In genomic region chr13:114100446-114101320, GRCh38 we compare ENCODE assay signal across 10 cellular contexts. TPM values are rescaled to one million over a fixed set of nuclear protein-coding genes. Genes with fewer than 3 reads are reported as not detected.
DNase-seq lines count a peak whose midpoint lies in the region; ATAC-seq, FAIRE-seq and TF ChIP-seq lines count a peak whose summit lies in the region.
"Had no signal": no experiment of that assay in that cellular context is flagged by ENCODE, and none has a peak within 500 bp of the region (broad histone marks: within the 10 kb centered on the region; RNA-seq: fewer than 3 reads in every experiment).

No MANE protein-coding gene starts in this region.

- no peaks in the 10 kb centered on the region for H3K36me3 ChIP-seq in H1 (ENCODE audit: control insufficient read depth in 2 of 4, insufficient read depth in 4 of 4, low read length in 3 of 4)
- no peaks in the 10 kb centered on the region for H3K36me3 ChIP-seq in neural progenitor cell

- H2BK120ac ChIP-seq in H1 (replicated peaks; ENCODE audit: low read depth, low read length) = no peak overlapping the region

- H3K79me1 ChIP-seq in H1 (ENCODE audit: low read depth, low read length) = peaks cover 2% of the 10 kb centered on the region; the same call in 1 of the 2 replicates

- peak overlapping the region; percentile 54 for H4K91ac ChIP-seq in H1 (replicated peaks; ENCODE audit: insufficient read length, low read length)

- no peak for TF ChIP-seq EP300 in H1 (IDR thresholded peaks at IDR 0.05; ENCODE audit: borderline replicate concordance in 1 of 2, low read depth in 2 of 2, low read length in 2 of 2)

- no peak overlapping the region for H3K4me2 ChIP-seq in H1 (ENCODE audit: insufficient read depth in 1 of 2, low read depth in 2 of 2, low read length in 2 of 2)
- no peak overlapping the region for H3K4me2 ChIP-seq in neural progenitor cell

- H3K9ac ChIP-seq in H1 (replicated peaks in 1 of 4; ENCODE audit: extremely low read depth in 1 of 4, low read depth in 3 of 4, low read length in 3 of 4) (no peak overlapping the region), neural progenitor cell (no peak overlapping the region)

- H4K8ac ChIP-seq in H1 (ENCODE audit: extremely low read depth, insufficient read depth, low read length) = peak overlapping the region; percentile 85; the same call in 1 of the 2 replicates

- H3K4me1 ChIP-seq in H1 (replicated peaks in 1 of 4; ENCODE audit: control insufficient read depth in 3 of 4, insufficient read depth in 4 of 4, low read length in 3 of 4) = peaks cover 0 to 9% (median 3%) of the 10 kb centered on the region in 4 experiments; a peak in 4 of 7 replicates
- peaks cover 8% of the 10 kb centered on the region for H3K4me1 ChIP-seq in neural progenitor cell

- H3F3A ChIP-seq in neural progenitor cell (ENCODE audit: low read depth) = peaks cover 32% of the 10 kb centered on the region

- peaks cover 0 to 5% of the 10 kb centered on the region in 2 experiments for H4K20me1 ChIP-seq in H1 (replicated peaks in 1 of 2; ENCODE audit: control insufficient read depth in 1 of 2, insufficient read depth in 2 of 2, low read length in 2 of 2)
- H4K20me1 ChIP-seq in neural progenitor cell (ENCODE audit: low read depth) = no peaks in the 10 kb centered on the region

- H2BK12ac ChIP-seq in H1 (ENCODE audit: low read depth, low read length) = no peak overlapping the region

- no peak overlapping the region for H3K4me3 ChIP-seq in H1 (ENCODE audit: extremely low read depth in 1 of 4, insufficient read depth in 2 of 4, low read depth in 3 of 4, low read length in 4 of 4)
- H3K4me3 ChIP-seq in neural progenitor cell = no peak overlapping the region

- FAIRE-seq in H1 (lab: Jason Lieb, UNC) = no peak
- FAIRE-seq: bronchial epithelial cell, D721Med had no signal

- H2BK5ac ChIP-seq in H1 (ENCODE audit: low read depth, low read length) = peak overlapping the region; percentile 71; the same call in 1 of the 2 replicates

- TF ChIP-seq CTCF in H1 (IDR thresholded peaks at IDR 0.05; ENCODE audit: control extremely low read depth in 1 of 3, insufficient read depth in 1 of 3, low read depth in 1 of 3, low read length in 3 of 3) (no peak), neural progenitor cell (IDR thresholded peaks at IDR 0.05) (no peak)

- H3K23me2 ChIP-seq in H1 (ENCODE audit: low read depth, low read length) = no peaks in the 10 kb centered on the region

- H2AK5ac ChIP-seq in H1 (ENCODE audit: low read depth, low read length) = no peak overlapping the region

- POLR2A ChIA-PET in H1 (lab: Charles Lee; ENCODE audit: partially characterized antibody) = interaction anchor here (0.7 to 1.9 kb wide), 4 partner anchors 11 to 484 kb away, joined by 3 to 10 read pairs (median 4); no protein-coding TSS in a partner anchor

- H3K14ac ChIP-seq in H1 (ENCODE audit: insufficient read length) = no peak overlapping the region

- no peak for TF ChIP-seq POLR2A in H1 (IDR thresholded peaks at IDR 0.05; ENCODE audit: control extremely low read depth in 1 of 2, low read depth in 2 of 2, low read length in 2 of 2)

- no peaks in the 10 kb centered on the region for H3K36me3 Mint-ChIP-seq in neural progenitor cell

- no peak overlapping the region for H3K56ac ChIP-seq in H1 (replicated peaks; ENCODE audit: insufficient read length, low read depth, low read length)

- H4K5ac ChIP-seq in H1 (ENCODE audit: insufficient read length, low read depth, low read length) = no peak overlapping the region

- H3K9me3 ChIP-seq in H1 (ENCODE audit: insufficient read depth in 2 of 2, low read depth in 1 of 2, low read length in 1 of 2) (peaks cover 0 to 6% of the 10 kb centered on the region in 2 experiments; a peak in 1 of 4 replicates), neural progenitor cell (ENCODE audit: low read depth) (no peaks in the 10 kb centered on the region)

- peak overlapping the region; percentile 2 to 41 for H3K4me3 Mint-ChIP-seq in stimulated activated naive CD8-positive, alpha-beta T cell treated with anti-CD3 and anti-CD28 coated beads, Interleukin-15, amount 100 ng/mL, for 72 hours
- H3K4me3 Mint-ChIP-seq in neural progenitor cell = no peak overlapping the region

- WGBS in H1 (ENCODE audit: extremely low coverage in 1 of 2, insufficient coverage in 1 of 2, insufficient read length in 1 of 2, insufficient replicate concordance in 2 of 2, low coverage in 1 of 2, low lambda C conversion rate in 2 of 2, missing lambda C conversion rate in 1 of 2), 2 experiments = 80% methylated on average over 28 of the region's 28 CpGs; no CpG with 5 or more reads in 1 of the 2 experiments

- no peak overlapping the region for H3K23ac ChIP-seq in H1 (ENCODE audit: insufficient read length)

- H2BK20ac ChIP-seq in H1 (ENCODE audit: low read length) = no peak overlapping the region

- H3K27me3 Mint-ChIP-seq in stimulated activated naive CD8-positive, alpha-beta T cell treated with anti-CD3 and anti-CD28 coated beads, Interleukin-15, amount 100 ng/mL, for 72 hours = no peaks in the 10 kb centered on the region
- peaks cover 11% of the 10 kb centered on the region for H3K27me3 Mint-ChIP-seq in neural progenitor cell (ENCODE audit: insufficient read depth, low read depth)

- no peak overlapping the region for H3K4ac ChIP-seq in H1 (replicated peaks; ENCODE audit: insufficient read length, low read depth, low read length)

- H3K4me1 Mint-ChIP-seq in stimulated activated naive CD8-positive, alpha-beta T cell treated with anti-CD3 and anti-CD28 coated beads, Interleukin-15, amount 100 ng/mL, for 72 hours = peaks cover 83% of the 10 kb centered on the region
- H3K4me1 Mint-ChIP-seq in neural progenitor cell = peaks cover 47% of the 10 kb centered on the region

- peaks cover 0 to 16% of the 10 kb centered on the region in 2 experiments; a peak in 1 of 4 replicates for H3K79me2 ChIP-seq in H1 (ENCODE audit: control insufficient read depth in 1 of 2, insufficient read depth in 2 of 2, low read length in 2 of 2)
- no peaks in the 10 kb centered on the region for H3K79me2 ChIP-seq in neural progenitor cell (ENCODE audit: low read depth)

- ATAC-seq in stimulated activated naive CD8-positive, alpha-beta T cell treated with anti-CD3 and anti-CD28 coated beads, Interleukin-15, amount 100 ng/mL, for 72 hours = no peak
- ATAC-seq in stimulated activated naive CD8-positive, alpha-beta T cell treated with anti-CD3 and anti-CD28 coated beads, Interleukin-15, Interleukin-2, amounts not matched to agents 100 U/mL and 50 U/mL, for 24 hours = no peak
- ATAC-seq in HG02588 (IDR thresholded peaks at IDR 0.05; ENCODE audit: unreplicated experiment) = no peak

- H3K27me3 ChIP-seq in H1 (replicated peaks in 1 of 4; ENCODE audit: control insufficient read depth in 3 of 4, extremely low read depth in 1 of 4, insufficient read depth in 3 of 4, low read length in 3 of 4) (no peaks in the 10 kb centered on the region), neural progenitor cell (no peaks in the 10 kb centered on the region)

- no peak overlapping the region for H2AFZ ChIP-seq in H1 (ENCODE audit: low read length)
- H2AFZ ChIP-seq in neural progenitor cell (replicated peaks) = no peak overlapping the region

- H3K18ac ChIP-seq in H1 (ENCODE audit: extremely low read depth, low read length) = no peak overlapping the region

- no peak overlapping the region for H3K27ac Mint-ChIP-seq in stimulated activated naive CD8-positive, alpha-beta T cell treated with anti-CD3 and anti-CD28 coated beads, Interleukin-15, amount 100 ng/mL, for 72 hours
- H3K27ac Mint-ChIP-seq in neural progenitor cell = no peak overlapping the region

- TF ChIP-seq RAD21 in H1 (IDR thresholded peaks at IDR 0.05 in 1 of 2, conservative IDR thresholded peaks at IDR 0.05 in 1 of 2; ENCODE audit: low read depth in 2 of 2, low read length in 2 of 2) = no peak

- no peak for DNase-seq in stimulated activated naive CD8-positive, alpha-beta T cell treated with anti-CD3 and anti-CD28 coated beads, Interleukin-15, amount 100 ng/mL, for 72 hours
- no peak for DNase-seq in stimulated activated naive CD8-positive, alpha-beta T cell treated with anti-CD3 and anti-CD28 coated beads, Interleukin-15, Interleukin-2, amounts not matched to agents 100 U/mL and 50 U/mL, for 24 hours
- DNase-seq in H1 (ENCODE audit: low read depth in 1 of 2, low spot score in 2 of 2) (no peak), neural progenitor cell (ENCODE audit: low spot score) (no peak), medulla oblongata (ENCODE audit: extremely low spot score) (no peak), GF-D8 (lab: John Stamatoyannopoulos, UW) (no peak), NCI-H2081 treated with DMSO at 0.1 percent for 48 hours (lab: John Stamatoyannopoulos, UW) (no peak)

- CTCF ChIA-PET in H1 (lab: Charles Lee; ENCODE audit: partially characterized antibody) = interaction anchor here (0.9 kb wide), 1 partner anchor 8 kb away, joined by 3 read pairs; no protein-coding TSS in a partner anchor

- peaks cover 0 to 15% of the 10 kb centered on the region in 2 donors for H3K9me3 Mint-ChIP-seq in stimulated activated naive CD8-positive, alpha-beta T cell treated with anti-CD3 and anti-CD28 coated beads, Interleukin-15, amount 100 ng/mL, for 72 hours
- peaks cover 2% of the 10 kb centered on the region for H3K9me3 Mint-ChIP-seq in neural progenitor cell

- H3K27ac ChIP-seq in H1 (ENCODE audit: low read depth, low read length) (no peak overlapping the region), neural progenitor cell (peak overlapping the region; percentile 39)

- H2BK15ac ChIP-seq in H1 (ENCODE audit: low read length) = no peak overlapping the region

TF ChIP-seq in H1, 55 proteins besides CTCF, POLR2A, EP300 and RAD21 (continues in another document):
- no peak for TF ChIP-seq CEBPB (IDR thresholded peaks at IDR 0.05; ENCODE audit: low read depth, low read length)
- no peak for TF ChIP-seq POU5F1 (IDR thresholded peaks at IDR 0.05; ENCODE audit: low read depth, low read length)
- TF ChIP-seq USF2 (IDR thresholded peaks at IDR 0.05; ENCODE audit: low read length) = no peak
- TF ChIP-seq EZH2 (IDR thresholded peaks at IDR 0.05; ENCODE audit: low read depth, low read length, severe bottlenecking) = no peak

RNA-seq across cellular contexts. Expression of gene RASA3, which starts 31.7 kb away (rescaled TPM):
- total RNA-seq in H1 (2021; fragmentation: NEBNext Ultra II Directional; extraction: Animal tissue kit (Norgen Biotek cat#: 25700)) = 21.9 TPM in 2 replicates
- 7.5 and 11.0 TPM in 2 replicates for polyA plus RNA-seq in H1 (2011; rRNA removed)
- polyA plus RNA-seq in H1 (2011; cell fraction: cytosol; rRNA removed) = 12.9 TPM
- 15.0 TPM for polyA plus RNA-seq in H1 (2011; cell fraction: nucleus; rRNA removed)
- 11.8 to 14.5 TPM (median 13.4 TPM) in 4 replicates for polyA plus RNA-seq in H1 (2012, experiment 1 of 2)
- polyA plus RNA-seq in H1 (2012, experiment 2 of 2) = 7.7 TPM
- polyA plus RNA-seq in H1 (2013, experiment 1 of 2) = 11.2 TPM
- polyA plus RNA-seq in H1 (2013, experiment 2 of 2) = 11.4 TPM
- 10.6 and 10.8 TPM in 2 replicates for polyA minus RNA-seq in H1 (2011; rRNA and poly(A)+ RNA removed)
- 11.4 TPM for polyA minus RNA-seq in H1 (2011; cell fraction: cytosol; rRNA and poly(A)+ RNA removed)
- polyA minus RNA-seq in H1 (2011; cell fraction: nucleus; rRNA and poly(A)+ RNA removed) = 6.9 TPM
- 2.9 and 6.0 TPM in 2 replicates for total RNA-seq in neural progenitor cell (ENCODE audit: low replicate concordance)
